ENCODE assay signal across 9 cellular contexts in genomic region chr4:110475881-110476818, GRCh38. TPM values are rescaled to one million over a fixed set of nuclear protein-coding genes. Genes with fewer than 3 reads are reported as not detected.
DNase-seq lines count a peak whose midpoint lies in the region; ATAC-seq and TF ChIP-seq lines count a peak whose summit lies in the region.
"Had no signal": no experiment of that assay in that cellular context is flagged by ENCODE, and none has a peak within 500 bp of the region (broad histone marks: within the 10 kb centered on the region; RNA-seq: fewer than 3 reads in every experiment).

ENPEP (plus strand) TSS chr4:110476155; CDS start chr4:110476415, 260 bp downstream.

- no peak within 1 kb of the TSS for H3K27ac ChIP-seq in foreskin keratinocyte
- H3K27ac ChIP-seq in aorta (ENCODE audit: low read depth in 1 of 2, low read length in 2 of 2) = no peak within 1 kb of the TSS

- H3K4me1 ChIP-seq in foreskin keratinocyte (no peaks in the 10 kb centered on the region), aorta (ENCODE audit: control insufficient read depth in 1 of 2, insufficient read depth in 2 of 2, low read length in 2 of 2) (no peaks in the 10 kb centered on the region)

- no peak within 1 kb of the TSS for H3K4me3 ChIP-seq in aorta (ENCODE audit: low read length in 2 of 2)

- no peak for TF ChIP-seq CTCF in foreskin keratinocyte (conservative IDR thresholded peaks at IDR 0.05)
- no peak for TF ChIP-seq CTCF in nephron progenitor cell (IDR thresholded peaks at IDR 0.05)

- H3K36me3 ChIP-seq in aorta (ENCODE audit: control insufficient read depth in 1 of 2, insufficient read depth in 2 of 2, low read length in 1 of 2) = no peaks in the 10 kb centered on the region

- ATAC-seq in Right ventricle myocardium inferior (peak; percentile 85), foreskin keratinocyte (peak; percentile 16), aorta (ENCODE audit: low FRiP score) (peak; percentile 61), HG03097 (IDR thresholded peaks at IDR 0.05; ENCODE audit: low FRiP score, unreplicated experiment) (no peak), HG03039 (IDR thresholded peaks at IDR 0.05; ENCODE audit: unreplicated experiment) (no peak)
- ATAC-seq: T-helper 17 cell had no signal

- peak within 1 kb of the TSS; percentile 5 for H3K4me3 Mint-ChIP-seq in nephron progenitor cell
- H3K4me3 Mint-ChIP-seq: T-helper 17 cell had no signal

- intact Hi-C loops in Right ventricle myocardium inferior (cut with DNase I) (no loop called here), cardiac septum (cut with DNase I) (no loop called here), aorta (cut with DNase I) (no loop called here)

- peak within 1 kb of the TSS; percentile 85 for H3K27ac Mint-ChIP-seq in nephron progenitor cell
- H3K27ac Mint-ChIP-seq: T-helper 17 cell had no signal

- no peaks in the 10 kb centered on the region for H3K27me3 ChIP-seq in foreskin keratinocyte
- no peaks in the 10 kb centered on the region for H3K27me3 ChIP-seq in aorta (ENCODE audit: control insufficient read depth in 1 of 2, insufficient read depth in 2 of 2, low read length in 1 of 2)

- no peaks in the 10 kb centered on the region for H3K36me3 Mint-ChIP-seq in nephron progenitor cell (ENCODE audit: low read depth)

- 34 to 38% methylated on average over 39 of the region's 39 CpGs for WGBS in aorta, 2 donors

- peak; percentile 69 for DNase-seq in Right ventricle myocardium inferior (ENCODE audit: missing footprints)
- DNase-seq in cardiac septum (ENCODE audit: low spot score) = no peak
- no peak for DNase-seq in foreskin keratinocyte
- peak; percentile 5 for DNase-seq in nephron progenitor cell
- peak in 1 of 2 donors; percentile 43 for DNase-seq in aorta
- no peak for DNase-seq in NCI-H2081 treated with DMSO at 0.1 percent for 48 hours (lab: John Stamatoyannopoulos, UW)
- DNase-seq: T-helper 17 cell had no signal

- H3K9me3 Mint-ChIP-seq in nephron progenitor cell = no peaks in the 10 kb centered on the region

- peaks cover 5% of the 10 kb centered on the region for H3K27me3 Mint-ChIP-seq in nephron progenitor cell (ENCODE audit: low read depth, poor library complexity)

- H3K4me1 Mint-ChIP-seq in nephron progenitor cell = peaks cover 12% of the 10 kb centered on the region

- no peaks in the 10 kb centered on the region for H3K9me3 ChIP-seq in aorta (ENCODE audit: control insufficient read depth, low read length)

RNA-seq across cellular contexts. Expression of gene ENPEP, which starts in this region (rescaled TPM):
- total RNA-seq in Right ventricle myocardium inferior (4.1 TPM), cardiac septum (5.3 TPM), foreskin keratinocyte (under 0.01 TPM in 1 of 2 replicates, not detected in the other), aorta (1 to 10 TPM; 4.8 to 7.4 TPM)
- polyA plus RNA-seq in foreskin keratinocyte (0.01 TPM in 1 of 2 replicates, not detected in the other), aorta (1 to 10 TPM in 1 of 2 donors, not detected in 1; 4.3 TPM)
- total RNA-seq: T-helper 17 cell had no signal

Comparison
In these comparisons a context has a peak if more than half of its experiments do, and no peak if none do; other contexts are left out.
1. DNase-seq: peak in Right ventricle myocardium inferior (single experiment) and nephron progenitor cell (single experiment); none in cardiac septum (single experiment), foreskin keratinocyte (0 of 2) and NCI-H2081 treated with DMSO at 0.1 percent for 48 hours (single experiment).
2. Peak in ATAC-seq in foreskin keratinocyte; RNA of the gene not detected or under 1 TPM.
3. ATAC-seq: peak in Right ventricle myocardium inferior (single experiment) and aorta (single experiment); none in HG03097 (single experiment) and HG03039 (single experiment).